11 cellular contexts compared by ENCODE assay signal in genomic region chr4:121256887-121257426, GRCh38.
DNase-seq lines count a peak whose midpoint lies in the region; ATAC-seq lines count a peak whose summit lies in the region.
"Had no signal": no experiment of that assay in that cellular context is flagged by ENCODE, and none has a peak within 500 bp of the region (broad histone marks: within the 10 kb centered on the region; RNA-seq: fewer than 3 reads in every experiment).

No MANE protein-coding gene starts in this region.

- no peak overlapping the region for H2BK15ac ChIP-seq in mesenchymal stem cell (ENCODE audit: low read depth, poor library complexity, severe bottlenecking)

- peak overlapping the region in 1 of 2 experiments; percentile 35 for H3K4me3 ChIP-seq in mesenchymal stem cell (ENCODE audit: insufficient read depth in 1 of 2, low read depth in 1 of 2, low read length in 2 of 2)
- H3K4me3 ChIP-seq: neural progenitor cell had no signal

- H3K9me3 Mint-ChIP-seq in activated T-cell treated with anti-CD3 and anti-CD28 coated beads, Interleukin-2, amount 50 U/mL, for 4 hours = no peaks in the 10 kb centered on the region
- H3K9me3 Mint-ChIP-seq in stimulated activated effector memory CD8-positive, alpha-beta T cell treated with anti-CD3 and anti-CD28 coated beads, Interleukin-12 subunit alpha, Interleukin-12 subunit beta, amount 100 ng/mL, for 72 hours = peaks cover 3% of the 10 kb centered on the region

- H3K9ac ChIP-seq in mesenchymal stem cell (ENCODE audit: low read length) = no peak overlapping the region
- H3K9ac ChIP-seq: neural progenitor cell had no signal

- H2AK5ac ChIP-seq in mesenchymal stem cell (ENCODE audit: low read length, severe bottlenecking) = no peak overlapping the region

- ATAC-seq in activated T-cell treated with anti-CD3 and anti-CD28 coated beads, Interleukin-2, amount 50 U/mL, for 4 hours = peak; percentile 52 to 58
- peak; percentile 9 for ATAC-seq in HG03103 (IDR thresholded peaks at IDR 0.05; ENCODE audit: low read depth, unreplicated experiment)
- ATAC-seq in stimulated activated effector memory CD8-positive, alpha-beta T cell treated with anti-CD3 and anti-CD28 coated beads, Interleukin-12 subunit alpha, Interleukin-12 subunit beta, amount 100 ng/mL, for 72 hours = peak; percentile 48

- no peak overlapping the region for H3K4me2 ChIP-seq in mesenchymal stem cell (ENCODE audit: low read length, poor library complexity, severe bottlenecking)
- H3K4me2 ChIP-seq: neural progenitor cell had no signal

- no peak overlapping the region for H2AFZ ChIP-seq in mesenchymal stem cell (ENCODE audit: low read depth, low read length)
- H2AFZ ChIP-seq: neural progenitor cell had no signal

- H2BK5ac ChIP-seq in mesenchymal stem cell (ENCODE audit: low read depth, low read length, poor library complexity, severe bottlenecking) = no peak overlapping the region

- H3K4ac ChIP-seq in mesenchymal stem cell (ENCODE audit: low read depth in 1 of 2, low read length in 2 of 2) = no peak overlapping the region

- H2BK120ac ChIP-seq in mesenchymal stem cell (ENCODE audit: low read depth, low read length) = no peak overlapping the region

- H3K14ac ChIP-seq in mesenchymal stem cell (ENCODE audit: low read length in 2 of 2) = no peak overlapping the region

- DNase-seq in activated T-cell treated with anti-CD3 and anti-CD28 coated beads, Interleukin-2, amount 50 U/mL, for 4 hours = no peak
- DNase-seq in activated T-cell treated with anti-CD3 and anti-CD28 coated beads, Interleukin-2, amount 50 U/mL, for 1 hour = no peak
- peak; percentile 10 for DNase-seq in activated naive CD4-positive, alpha-beta T cell treated with anti-CD3 and anti-CD28 coated beads, Interleukin-2, amount 50 U/mL, for 16 hours
- peak in 1 of 2 donors; percentile 73 for DNase-seq in stimulated activated effector memory CD8-positive, alpha-beta T cell treated with anti-CD3 and anti-CD28 coated beads, Interleukin-12 subunit alpha, Interleukin-12 subunit beta, amount 100 ng/mL, for 72 hours (ENCODE audit: low spot score in 2 of 2)
- DNase-seq in central memory CD4-positive, alpha-beta T cell = no peak
- no peak for DNase-seq in activated CD8-positive, alpha-beta memory T cell treated with anti-CD3 and anti-CD28 coated beads, Interleukin-2, amount 50 U/mL, for 4 hours
- DNase-seq in mesenchymal stem cell = no peak
- DNase-seq: GF-D8, NCI-H524 had no signal

- no peak overlapping the region for H4K8ac ChIP-seq in mesenchymal stem cell (ENCODE audit: low read length)

- H4K91ac ChIP-seq in mesenchymal stem cell (ENCODE audit: low read length) = no peak overlapping the region

- no peaks in the 10 kb centered on the region for H3K9me3 ChIP-seq in mesenchymal stem cell (ENCODE audit: control insufficient read depth, low read length)

- H3K27ac Mint-ChIP-seq in stimulated activated effector memory CD8-positive, alpha-beta T cell treated with anti-CD3 and anti-CD28 coated beads, Interleukin-12 subunit alpha, Interleukin-12 subunit beta, amount 100 ng/mL, for 72 hours = peak overlapping the region; percentile 79
- H3K27ac Mint-ChIP-seq: neural progenitor cell had no signal

- no peak overlapping the region for H2BK12ac ChIP-seq in mesenchymal stem cell (ENCODE audit: low read length in 2 of 2)

- 93% methylated on average over 3 of the region's 3 CpGs for WGBS in mesenchymal stem cell

- H3K18ac ChIP-seq in mesenchymal stem cell (ENCODE audit: low read depth in 1 of 2, low read length in 2 of 2) = peak overlapping the region in 1 of 2 experiments; percentile 33

- no peaks in the 10 kb centered on the region for H3K27me3 Mint-ChIP-seq in activated T-cell treated with anti-CD3 and anti-CD28 coated beads, Interleukin-2, amount 50 U/mL, for 4 hours (ENCODE audit: low read depth)

- no peaks in the 10 kb centered on the region for H3K79me1 ChIP-seq in mesenchymal stem cell (replicated peaks; ENCODE audit: low read length, poor library complexity, severe bottlenecking)

- H3K36me3 ChIP-seq in mesenchymal stem cell (ENCODE audit: control insufficient read depth in 1 of 2, insufficient read depth in 2 of 2, low read depth in 1 of 2, low read length in 2 of 2) = no peaks in the 10 kb centered on the region
- H3K36me3 ChIP-seq: neural progenitor cell had no signal

- no peak overlapping the region for H3K27ac ChIP-seq in mesenchymal stem cell (ENCODE audit: low read length, poor library complexity, severe bottlenecking)
- H3K27ac ChIP-seq: neural progenitor cell had no signal

- H3K36me3 Mint-ChIP-seq in activated T-cell treated with anti-CD3 and anti-CD28 coated beads, Interleukin-2, amount 50 U/mL, for 4 hours (ENCODE audit: insufficient read depth) = no peaks in the 10 kb centered on the region
- peaks cover 11% of the 10 kb centered on the region for H3K36me3 Mint-ChIP-seq in stimulated activated effector memory CD8-positive, alpha-beta T cell treated with anti-CD3 and anti-CD28 coated beads, Interleukin-12 subunit alpha, Interleukin-12 subunit beta, amount 100 ng/mL, for 72 hours
- H3K36me3 Mint-ChIP-seq: neural progenitor cell had no signal

- H3K23ac ChIP-seq in mesenchymal stem cell (ENCODE audit: low read length in 2 of 2) = no peak overlapping the region

- H3K4me1 Mint-ChIP-seq in activated T-cell treated with anti-CD3 and anti-CD28 coated beads, Interleukin-2, amount 50 U/mL, for 4 hours (ENCODE audit: low read depth) = peaks cover 55% of the 10 kb centered on the region
- H3K4me1 Mint-ChIP-seq in stimulated activated effector memory CD8-positive, alpha-beta T cell treated with anti-CD3 and anti-CD28 coated beads, Interleukin-12 subunit alpha, Interleukin-12 subunit beta, amount 100 ng/mL, for 72 hours = peaks cover 62% of the 10 kb centered on the region
- H3K4me1 Mint-ChIP-seq: neural progenitor cell had no signal

- peaks cover 1% of the 10 kb centered on the region for H3K4me1 ChIP-seq in mesenchymal stem cell (ENCODE audit: control insufficient read depth, insufficient read depth, low read depth, low read length)
- H3K4me1 ChIP-seq: neural progenitor cell had no signal

- no peaks in the 10 kb centered on the region for H3K27me3 ChIP-seq in mesenchymal stem cell (ENCODE audit: control insufficient read depth in 1 of 2, insufficient read depth in 1 of 2, low read length in 2 of 2)
- H3K27me3 ChIP-seq: neural progenitor cell had no signal

- peak overlapping the region; percentile 19 for H3K4me3 Mint-ChIP-seq in activated T-cell treated with anti-CD3 and anti-CD28 coated beads, Interleukin-2, amount 50 U/mL, for 4 hours
- H3K4me3 Mint-ChIP-seq in stimulated activated effector memory CD8-positive, alpha-beta T cell treated with anti-CD3 and anti-CD28 coated beads, Interleukin-12 subunit alpha, Interleukin-12 subunit beta, amount 100 ng/mL, for 72 hours = peak overlapping the region; percentile 51
- H3K4me3 Mint-ChIP-seq: neural progenitor cell had no signal
